ENCODE assay signal across 10 cellular contexts in genomic region chr1:221336141-221336540, GRCh38.
DNase-seq lines count a peak whose midpoint lies in the region; ATAC-seq and TF ChIP-seq lines count a peak whose summit lies in the region.
"Had no signal": no experiment of that assay in that cellular context is flagged by ENCODE, and none has a peak within 500 bp of the region (broad histone marks: within the 10 kb centered on the region; RNA-seq: fewer than 3 reads in every experiment).

No MANE protein-coding gene starts in this region.

- DNase-seq in ELR (ENCODE audit: low read depth) (peak; percentile 57), body of pancreas (no peak), iris pigment epithelial cell (ENCODE audit: low read depth) (peak; percentile 36), stomach (no peak), NAMALWA (ENCODE audit: low spot score) (no peak)
- DNase-seq in activated CD8-positive, alpha-beta memory T cell treated with anti-CD3 and anti-CD28 coated beads, Interleukin-2, amount 50 U/mL, for 4 hours = no peak
- DNase-seq: CD8-positive, alpha-beta memory T cell; NCI-H2171 had no signal

- H3K4me3 ChIP-seq in body of pancreas (no peak overlapping the region), stomach (no peak overlapping the region)

- no peaks in the 10 kb centered on the region for H3K36me3 ChIP-seq in body of pancreas (replicated peaks in 1 of 2; ENCODE audit: insufficient read depth in 1 of 2, low read depth in 2 of 2)
- H3K36me3 ChIP-seq in stomach = no peaks in the 10 kb centered on the region

- H3K9me3 ChIP-seq in body of pancreas = peaks cover 0 to 6% (median 0%) of the 10 kb centered on the region in 3 donors
- peaks cover 0 to 20% (median 8%) of the 10 kb centered on the region in 4 donors for H3K9me3 ChIP-seq in stomach

- 50 to 57% methylated on average over 2 of the region's 2 CpGs for WGBS in body of pancreas, 2 donors
- 58 to 75% (median 64%) methylated on average over 2 of the region's 2 CpGs for WGBS in stomach, 5 donors

- no peaks in the 10 kb centered on the region for H3K27me3 ChIP-seq in body of pancreas
- no peaks in the 10 kb centered on the region for H3K27me3 ChIP-seq in stomach

- intact Hi-C loops in body of pancreas (cut with DNase I) (no loop called here), stomach (cut with DNase I; ENCODE audit: low total_unique reads) (no loop called here)

- H3K27ac ChIP-seq in body of pancreas (peak overlapping the region in 1 of 4 donors; percentile 41), stomach (peak overlapping the region in 4 of 5 donors; percentile 46 to 70 (median 55))

- TF ChIP-seq CTCF in body of pancreas (IDR thresholded peaks at IDR 0.05) = no peak
- no peak for TF ChIP-seq CTCF in stomach (IDR thresholded peaks at IDR 0.05)

- no peaks in the 10 kb centered on the region for H3K4me1 ChIP-seq in body of pancreas
- peaks cover 0 to 27% (median 4%) of the 10 kb centered on the region in 4 donors for H3K4me1 ChIP-seq in stomach

- TF ChIP-seq POLR2A in body of pancreas (IDR thresholded peaks at IDR 0.05) (no peak), stomach (IDR thresholded peaks at IDR 0.05) (no peak)

- ATAC-seq in body of pancreas = peak; percentile 33
- no peak for ATAC-seq in HG03378 (IDR thresholded peaks at IDR 0.05; ENCODE audit: unreplicated experiment)
- ATAC-seq in GM18502 (IDR thresholded peaks at IDR 0.05; ENCODE audit: poor library complexity, unreplicated experiment) = no peak

- TF ChIP-seq EP300 in stomach (IDR thresholded peaks at IDR 0.05) = no peak

Comparison
In these comparisons a context has a peak if more than half of its experiments do, and no peak if none do; other contexts are left out.
1. DNase-seq: peak in ELR (single experiment) and iris pigment epithelial cell (single experiment); none in body of pancreas (0 of 4), stomach (single experiment), activated CD8-positive, alpha-beta memory T cell treated with anti-CD3 and anti-CD28 coated beads, Interleukin-2, amount 50 U/mL, for 4 hours (single experiment) and NAMALWA (single experiment).